In the genomic region with DNA sequence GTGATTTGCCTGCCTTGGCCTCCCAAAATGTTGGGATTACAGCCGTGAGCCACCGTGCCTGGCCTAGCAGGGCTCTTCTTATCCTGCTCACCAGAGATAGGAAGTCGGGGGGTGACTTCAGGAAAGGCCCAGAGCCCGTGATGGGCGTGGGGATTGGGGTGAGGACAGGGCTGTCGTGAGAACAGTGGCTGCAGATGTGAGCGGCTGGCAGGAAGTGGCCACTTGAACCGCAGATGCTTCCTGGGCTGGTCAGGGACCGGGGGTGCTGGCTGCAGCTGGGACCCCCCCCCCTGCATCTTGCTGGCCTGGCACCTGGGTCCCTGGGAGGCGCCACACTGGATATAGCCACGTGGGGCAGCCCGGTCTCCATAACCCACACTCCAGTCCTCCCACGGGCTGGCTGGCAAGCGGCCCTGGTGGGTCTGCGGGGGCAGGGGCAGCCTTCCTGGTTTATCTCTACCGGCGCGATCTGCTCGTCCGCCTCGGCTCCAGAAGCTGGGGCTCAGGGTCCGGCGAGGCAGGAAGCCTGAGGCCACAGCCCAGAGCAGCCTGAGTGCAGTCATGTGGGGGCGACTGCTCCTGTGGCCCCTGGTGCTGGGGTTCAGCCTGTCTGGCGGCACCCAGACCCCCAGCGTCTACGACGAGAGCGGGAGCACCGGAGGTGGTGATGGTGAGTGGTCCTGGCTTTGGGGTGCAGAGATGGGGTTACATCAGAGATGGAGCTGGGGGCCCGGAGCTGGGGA, we compare ENCODE assay signal across 9 cellular contexts. TPM values are rescaled to one million over a fixed set of nuclear protein-coding genes. Genes with fewer than 3 reads are reported as not detected.
A peak's percentile ranks its signal among the peaks of the same experiment; 100 is the strongest.
DNase-seq lines count a peak whose midpoint lies in the region; ATAC-seq and TF ChIP-seq lines count a peak whose summit lies in the region.
"Had no signal": no experiment of that assay in that cellular context is flagged by ENCODE, and none has a peak within 500 bp of the region (broad histone marks: within the 10 kb centered on the region; RNA-seq: fewer than 3 reads in every experiment).

A gene (plus strand): TSS at position 371 of the 743 bp plus-strand sequence. CDS start 191 bp downstream, at position 562.

- no peak within 1 kb of the TSS for H4K91ac ChIP-seq in H9 (ENCODE audit: insufficient read length, low read depth, low read length)

- H3K4me3 ChIP-seq in esophagus (ENCODE audit: low read depth in 1 of 2, low read length in 2 of 2) (no peak within 1 kb of the TSS), skeletal muscle satellite cell (ENCODE audit: low read length) (no peak within 1 kb of the TSS)

- no peak within 1 kb of the TSS for H3T11ph ChIP-seq in H9 (ENCODE audit: low read length)

- 0 out of 7 replicates have a peak within 1 kb of the TSS, but pooled peaks of 1 of the 3 experiments have one; percentile 34 for H3K27ac Mint-ChIP-seq in H9
- no peak within 1 kb of the TSS for H3K27ac Mint-ChIP-seq in WTC11

- intact Hi-C loops in head of caudate nucleus (cut with DNase I) = no loop called here

- H3K27me3 Mint-ChIP-seq in H9 (ENCODE audit: low read depth) (peaks cover 2% of the 10 kb centered on the region; the same call in 1 of the 2 replicates), WTC11 (ENCODE audit: low read depth) (no peaks in the 10 kb centered on the region)

- H3K23ac ChIP-seq in H9 (ENCODE audit: insufficient read length, low read depth, low read length) = no peak within 1 kb of the TSS

- H4K8ac ChIP-seq in H9 (replicated peaks; ENCODE audit: insufficient read length, low read depth, low read length) = no peak within 1 kb of the TSS

- H3K4ac ChIP-seq in H9 (ENCODE audit: low read depth, low read length) = no peak within 1 kb of the TSS

- H3K36me3 Mint-ChIP-seq in H9 (ENCODE audit: insufficient read depth in 1 of 3, low read depth in 3 of 3) = no peaks in the 10 kb centered on the region
- no peaks in the 10 kb centered on the region for H3K36me3 Mint-ChIP-seq in WTC11

- H3K14ac ChIP-seq in H9 (ENCODE audit: insufficient read depth, low read length) = no peak within 1 kb of the TSS; the same call in 1 of the 2 replicates

- H3K36me3 ChIP-seq in esophagus (ENCODE audit: control insufficient read depth in 2 of 2, insufficient read depth in 2 of 2, low read length in 1 of 2) (no peaks in the 10 kb centered on the region), skeletal muscle satellite cell (ENCODE audit: insufficient read depth, low read length) (no peaks in the 10 kb centered on the region)

- no peak for TF ChIP-seq CTCF in H9 (conservative IDR thresholded peaks at IDR 0.05)
- no peak for TF ChIP-seq CTCF in WTC11 (IDR thresholded peaks at IDR 0.05)

- no peak within 1 kb of the TSS for H2BK15ac ChIP-seq in H9 (ENCODE audit: low read depth, low read length)

- H2AFZ ChIP-seq in H9 (ENCODE audit: low read length) = no peak within 1 kb of the TSS

- H3K4me3 Mint-ChIP-seq in H9 = no peak within 1 kb of the TSS; a peak in 1 of 5 replicates
- H3K4me3 Mint-ChIP-seq in WTC11 = no peak within 1 kb of the TSS

- H2BK20ac ChIP-seq in H9 (ENCODE audit: low read depth, low read length, poor library complexity, severe bottlenecking) = no peak within 1 kb of the TSS

- CTCF ChIA-PET in WTC11 (lab: Charles Lee) = interaction anchor here (0.6 to 1.4 kb wide), 2 partner anchors 9 to 174 kb away, joined by 3 to 4 read pairs; no protein-coding TSS in a partner anchor

- H3K4me1 ChIP-seq in esophagus (ENCODE audit: control insufficient read depth in 2 of 2, insufficient read depth in 2 of 2, low read length in 1 of 2) = no peaks in the 10 kb centered on the region
- H3K4me1 ChIP-seq in skeletal muscle satellite cell (ENCODE audit: control insufficient read depth, insufficient read depth, low read length) = peaks cover 12% of the 10 kb centered on the region
- no peaks in the 10 kb centered on the region for H3K4me1 ChIP-seq in H9 (ENCODE audit: insufficient read depth, low read length)

- H3K79me2 ChIP-seq in H9 (ENCODE audit: insufficient read depth, low read length) = no peaks in the 10 kb centered on the region

- no peak within 1 kb of the TSS for H2BK120ac ChIP-seq in H9 (ENCODE audit: low read depth, low read length, poor library complexity, severe bottlenecking)

- H3K18ac ChIP-seq in H9 (ENCODE audit: insufficient read length, low read depth, low read length) = no peak within 1 kb of the TSS

- no peak within 1 kb of the TSS for H3K56ac ChIP-seq in H9 (ENCODE audit: insufficient read length, low read depth, low read length)

- H2BK12ac ChIP-seq in H9 (ENCODE audit: insufficient read length, low read depth, low read length) = no peak within 1 kb of the TSS

- H3K9me3 ChIP-seq in esophagus (ENCODE audit: control insufficient read depth in 2 of 2, insufficient read depth in 1 of 2, low read depth in 1 of 2, low read length in 1 of 2) (peaks cover 0 to under 1% of the 10 kb centered on the region in 2 donors), skeletal muscle satellite cell (replicated peaks; ENCODE audit: low read length) (no peaks in the 10 kb centered on the region), H9 (ENCODE audit: control insufficient read depth, low read depth, low read length) (no peaks in the 10 kb centered on the region)

- WGBS in esophagus, 2 donors = 34% methylated on average over 27 to 31 of the region's 31 CpGs
- WGBS in H9 (ENCODE audit: extremely low coverage, insufficient read length, low lambda C conversion rate) = no CpG with 5 or more reads among the region's 31 CpGs

- no peaks in the 10 kb centered on the region for H4K20me1 ChIP-seq in H9 (ENCODE audit: control insufficient read depth, insufficient read depth, insufficient read length)

- peak within 1 kb of the TSS; percentile 65 for H3K4me2 ChIP-seq in skeletal muscle satellite cell (ENCODE audit: low read length)
- no peak within 1 kb of the TSS for H3K4me2 ChIP-seq in H9 (ENCODE audit: insufficient read depth, insufficient read length, low read length)

- H3K23me2 ChIP-seq in H9 (ENCODE audit: insufficient read length, low read depth, low read length, poor library complexity, severe bottlenecking) = no peaks in the 10 kb centered on the region

- no peak within 1 kb of the TSS for H2AK5ac ChIP-seq in H9 (ENCODE audit: insufficient read length, low read length)

- H3K4me1 Mint-ChIP-seq in H9 = no peaks in the 10 kb centered on the region; a peak in 1 of 4 replicates
- H3K4me1 Mint-ChIP-seq in WTC11 = no peaks in the 10 kb centered on the region

- H3K27me3 ChIP-seq in esophagus (ENCODE audit: control insufficient read depth in 1 of 2, insufficient read depth in 2 of 2, low read length in 2 of 2) (no peaks in the 10 kb centered on the region), skeletal muscle satellite cell (ENCODE audit: control insufficient read depth, insufficient read depth, low read length) (peaks cover 17% of the 10 kb centered on the region), H9 (ENCODE audit: insufficient read depth, low read length) (no peaks in the 10 kb centered on the region)

- DNase-seq in LHCN-M2 (ENCODE audit: low read depth) (peak; percentile 20), H9 (no peak), head of caudate nucleus (no peak), WTC11 (ENCODE audit: low spot score) (no peak)

- peak within 1 kb of the TSS; percentile 18 to 52 for H3K27ac ChIP-seq in esophagus (ENCODE audit: low read depth in 2 of 2, low read length in 1 of 2)
- H3K27ac ChIP-seq in H9 (ENCODE audit: insufficient read length, low read depth, low read length) = no peak within 1 kb of the TSS

- no peaks in the 10 kb centered on the region for H3K79me1 ChIP-seq in H9 (ENCODE audit: insufficient read depth, low read depth, low read length, poor library complexity, severe bottlenecking)

- H3K9ac ChIP-seq in skeletal muscle satellite cell (ENCODE audit: low read depth, low read length) (no peak within 1 kb of the TSS), H9 (ENCODE audit: extremely low read depth, insufficient read length, low read length) (no peak within 1 kb of the TSS)

- ATAC-seq in GM18511 (IDR thresholded peaks at IDR 0.05; ENCODE audit: unreplicated experiment) (peak; percentile 57), WTC11 (no peak), GM18867 (IDR thresholded peaks at IDR 0.05; ENCODE audit: unreplicated experiment) (no peak)
- ATAC-seq: Panc1 had no signal

- H3K9me3 Mint-ChIP-seq in H9 (no peaks in the 10 kb centered on the region), WTC11 (no peaks in the 10 kb centered on the region)

- POLR2A ChIA-PET in WTC11 (lab: Charles Lee) = no interaction called here

- H2BK5ac ChIP-seq in H9 (ENCODE audit: insufficient read length, low read length) = no peak within 1 kb of the TSS

- no peak within 1 kb of the TSS for H4K5ac ChIP-seq in H9 (ENCODE audit: insufficient read length, low read depth, low read length)

TF ChIP-seq in WTC11, 78 proteins besides CTCF, POLR2A, EP300 and RAD21 (continues in another document):
- TF ChIP-seq ZNF263 (CRISPR knock-in tag; IDR thresholded peaks at IDR 0.05; ENCODE audit: low read depth) = no peak
- TF ChIP-seq GRHL2 (CRISPR knock-in tag; IDR thresholded peaks at IDR 0.05; ENCODE audit: insufficient replicate concordance, severe bottlenecking) = no peak
- TF ChIP-seq, protein P1, sequence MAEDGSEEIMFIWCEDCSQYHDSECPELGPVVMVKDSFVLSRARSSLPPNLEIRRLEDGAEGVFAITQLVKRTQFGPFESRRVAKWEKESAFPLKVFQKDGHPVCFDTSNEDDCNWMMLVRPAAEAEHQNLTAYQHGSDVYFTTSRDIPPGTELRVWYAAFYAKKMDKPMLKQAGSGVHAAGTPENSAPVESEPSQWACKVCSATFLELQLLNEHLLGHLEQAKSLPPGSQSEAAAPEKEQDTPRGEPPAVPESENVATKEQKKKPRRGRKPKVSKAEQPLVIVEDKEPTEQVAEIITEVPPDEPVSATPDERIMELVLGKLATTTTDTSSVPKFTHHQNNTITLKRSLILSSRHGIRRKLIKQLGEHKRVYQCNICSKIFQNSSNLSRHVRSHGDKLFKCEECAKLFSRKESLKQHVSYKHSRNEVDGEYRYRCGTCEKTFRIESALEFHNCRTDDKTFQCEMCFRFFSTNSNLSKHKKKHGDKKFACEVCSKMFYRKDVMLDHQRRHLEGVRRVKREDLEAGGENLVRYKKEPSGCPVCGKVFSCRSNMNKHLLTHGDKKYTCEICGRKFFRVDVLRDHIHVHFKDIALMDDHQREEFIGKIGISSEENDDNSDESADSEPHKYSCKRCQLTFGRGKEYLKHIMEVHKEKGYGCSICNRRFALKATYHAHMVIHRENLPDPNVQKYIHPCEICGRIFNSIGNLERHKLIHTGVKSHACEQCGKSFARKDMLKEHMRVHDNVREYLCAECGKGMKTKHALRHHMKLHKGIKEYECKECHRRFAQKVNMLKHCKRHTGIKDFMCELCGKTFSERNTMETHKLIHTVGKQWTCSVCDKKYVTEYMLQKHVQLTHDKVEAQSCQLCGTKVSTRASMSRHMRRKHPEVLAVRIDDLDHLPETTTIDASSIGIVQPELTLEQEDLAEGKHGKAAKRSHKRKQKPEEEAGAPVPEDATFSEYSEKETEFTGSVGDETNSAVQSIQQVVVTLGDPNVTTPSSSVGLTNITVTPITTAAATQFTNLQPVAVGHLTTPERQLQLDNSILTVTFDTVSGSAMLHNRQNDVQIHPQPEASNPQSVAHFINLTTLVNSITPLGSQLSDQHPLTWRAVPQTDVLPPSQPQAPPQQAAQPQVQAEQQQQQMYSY (CRISPR knock-in tag; IDR thresholded peaks at IDR 0.05) = no peak

RNA-seq across cellular contexts. Expression of the gene that starts here (rescaled TPM):
- total RNA-seq in LHCN-M2 (2014; rRNA removed) (not detected in 2 replicates), H9 (2021) (not detected in 2 replicates), WTC11 (2021) (0.11 to 0.14 TPM in 2 of 3 replicates, not detected in the other)
- not detected for polyA plus RNA-seq in LHCN-M2 (2012)
- 1 to 10 TPM in 1 of 2 donors, under 1 TPM in 1; 0.31 to 1.5 TPM for polyA plus RNA-seq in esophagus
- total RNA-seq in skeletal muscle satellite cell (2012; rRNA removed) = not detected in 2 replicates

Comparison
In these comparisons a context has a peak if more than half of its experiments do, and no peak if none do; other contexts are left out.
1. Peak in DNase-seq in LHCN-M2; RNA of the gene not detected or under 1 TPM.